ENCODE assay signal across 19 cellular contexts in genomic region chr12:107129315-107129930, GRCh38. TPM values are rescaled to one million over a fixed set of nuclear protein-coding genes. Genes with fewer than 3 reads are reported as not detected.
DNase-seq lines count a peak whose midpoint lies in the region; ATAC-seq and TF ChIP-seq lines count a peak whose summit lies in the region.
"Had no signal": no experiment of that assay in that cellular context is flagged by ENCODE, and none has a peak within 500 bp of the region (broad histone marks: within the 10 kb centered on the region; RNA-seq: fewer than 3 reads in every experiment).

No MANE protein-coding gene starts in this region.

- in situ Hi-C loops in G401 (cut with HindIII; ENCODE audit: low sequenced_read_pairs): loop anchor here (25.0 kb wide), 1 partner anchor 483 kb away; no protein-coding TSS in a partner anchor

- CTCF ChIA-PET in HEK293T (lab: Yijun Ruan, JAX): interaction anchor here (3.5 to 4.4 kb wide), 2 partner anchors 275 to 480 kb away, joined by 26 to 35 read pairs; no protein-coding TSS in a partner anchor

- DNase-seq in G401 (ENCODE audit: low spot score): peak; percentile 61
- DNase-seq in HEK293T (ENCODE audit: extremely low spot score): peak; percentile 26
- peak; percentile 53 for DNase-seq in NCI-H2227 (lab: John Stamatoyannopoulos, UW; ENCODE audit: unreplicated experiment)
- peak; percentile 9 for DNase-seq in fibroblast of peridontal ligament (ENCODE audit: extremely low read depth)
- no peak for DNase-seq in AG08395 (ENCODE audit: low spot score)
- no peak for DNase-seq in stimulated activated CD4-positive, alpha-beta T cell treated with anti-CD3 and anti-CD28 coated beads, Interleukin-4, amount 100 ng/mL, for 4 hours
- DNase-seq: CD4-positive, alpha-beta T cell; COR-L47; GF-D8; GM23248; IMR-90; NCI-H1105 treated with DMSO at 0.1 percent for 48 hours; NCI-H1694 treated with DMSO at 0.1 percent for 48 hours; NK-92 treated with Interleukin-12 subunit alpha and Interleukin-12 subunit beta, amount 100 ng/mL, for 24 hours; Peyer's patch; T-helper 9 cell had no signal

- POLR2A ChIA-PET in HEK293T (lab: Yijun Ruan, JAX): no interaction called here

- ATAC-seq in HG02852 (IDR thresholded peaks at IDR 0.05; ENCODE audit: unreplicated experiment) (no peak), GM21360 (IDR thresholded peaks at IDR 0.05; ENCODE audit: unreplicated experiment) (no peak)

TF ChIP-seq in HEK293T, 16 proteins besides CTCF, POLR2A, EP300 and RAD21:
- TF ChIP-seq LEF1 (IDR thresholded peaks at IDR 0.05; ENCODE audit: borderline replicate concordance): no peak
- TF ChIP-seq HDGF (IDR thresholded peaks at IDR 0.05; ENCODE audit: borderline replicate concordance): no peak
- TF ChIP-seq ELF4 (IDR thresholded peaks at IDR 0.05): no peak
- TF ChIP-seq ZNF384 (IDR thresholded peaks at IDR 0.05): no peak
- TF ChIP-seq CTBP1 (IDR thresholded peaks at IDR 0.05; ENCODE audit: borderline replicate concordance): peak; percentile 71; the same call in 1 of the 2 replicates
- TF ChIP-seq PKNOX1 (IDR thresholded peaks at IDR 0.05): peak; percentile 52
- no peak for TF ChIP-seq SUZ12 (IDR thresholded peaks at IDR 0.05)
- no peak for TF ChIP-seq FOXM1 (IDR thresholded peaks at IDR 0.05; ENCODE audit: borderline replicate concordance)

RNA-seq across cellular contexts. Expression of gene CRY1, which starts 36.1 kb away (rescaled TPM):
- 142 and 152 TPM in 2 replicates for total RNA-seq in G401 (2014; rRNA removed; shearing (Covaris generic))
- total RNA-seq: OCI-LY7 had no signal

Comparison
In these comparisons a context has a peak if more than half of its experiments do, and no peak if none do; other contexts are left out.
1. DNase-seq: peak in G401 (single experiment), HEK293T (single experiment), NCI-H2227 (single experiment) and fibroblast of peridontal ligament (single experiment); none in AG08395 (single experiment) and stimulated activated CD4-positive, alpha-beta T cell treated with anti-CD3 and anti-CD28 coated beads, Interleukin-4, amount 100 ng/mL, for 4 hours (0 of 2).